In genomic region chr13:112832811-112833210, GRCh38 we compare ENCODE assay signal across 37 cellular contexts.
"Had no signal": no experiment of that assay in that cellular context is flagged by ENCODE, and none has a peak within 500 bp of the region (broad histone marks: within the 10 kb centered on the region; RNA-seq: fewer than 3 reads in every experiment).

No MANE protein-coding gene starts in this region.

- H3K4me1 Mint-ChIP-seq: activated B cell treated with CpG ODN at 0.5 μM for 24 hours; activated CD4-positive, alpha-beta T cell treated with anti-CD3 and anti-CD28 coated beads, Interleukin-2, amount 10 ng/mL, durations not matched to agents 24 days and 14 days; activated naive CD8-positive, alpha-beta T cell treated with anti-CD3 and anti-CD28 coated beads, Interleukin-2, amount 50 U/mL, for 24 hours had no signal

- DNase-seq: activated B cell treated with CpG ODN at 0.5 μM for 24 hours; activated CD4-positive, alpha-beta memory T cell treated with anti-CD3 and anti-CD28 coated beads for 36 hours; activated CD4-positive, alpha-beta T cell treated with anti-CD3 and anti-CD28 coated beads for 4 hours; activated CD4-positive, alpha-beta T cell treated with anti-CD3 and anti-CD28 coated beads, Interleukin-2, amount 10 ng/mL, durations not matched to agents 24 days and 14 days; activated CD4-positive, alpha-beta T cell treated with anti-CD3 and anti-CD28 coated beads, Interleukin-2, amount 50 U/mL, for 1 hour; activated CD4-positive, alpha-beta T cell treated with anti-CD3 and anti-CD28 coated beads, Interleukin-2, amount 50 U/mL, for 4 hours; activated CD4-positive, CD25-positive, alpha-beta regulatory T cell treated with anti-CD3 and anti-CD28 coated beads, Interleukin-2, amount 50 U/mL, for 72 hours; activated CD8-positive, alpha-beta memory T cell treated with anti-CD3 and anti-CD28 coated beads, Interleukin-2, amount 50 U/mL, for 4 hours; activated CD8-positive, alpha-beta T cell treated with anti-CD3 and anti-CD28 coated beads for 36 hours; activated effector memory CD4-positive, alpha-beta T cell treated with anti-CD3 and anti-CD28 coated beads, Interleukin-2, amount 50 U/mL, for 16 hours; activated gamma-delta T cell treated with Interleukin-2 at 50 U/mL for 16 hours; activated naive CD4-positive, alpha-beta T cell; activated naive CD4-positive, alpha-beta T cell treated with anti-CD3 and anti-CD28 coated beads for 36 hours; activated naive CD4-positive, alpha-beta T cell treated with anti-CD3 and anti-CD28 coated beads, Interleukin-2, amount 50 U/mL, for 16 hours; activated naive CD8-positive, alpha-beta T cell treated with anti-CD3 and anti-CD28 coated beads, Interleukin-2, amount 10 ng/mL, durations not matched to agents 7 days and 5 days; activated naive CD8-positive, alpha-beta T cell treated with anti-CD3 and anti-CD28 coated beads, Interleukin-2, amount 50 U/mL, for 24 hours; activated T-cell treated with anti-CD3 and anti-CD28 coated beads for 4 hours; activated T-cell treated with anti-CD3 and anti-CD28 coated beads, Interleukin-2, amount 50 U/mL, for 1 hour; activated T-cell treated with anti-CD3 and anti-CD28 coated beads, Interleukin-2, amount 50 U/mL, for 4 hours; activated T-cell treated with anti-CD3 and anti-CD28 coated beads, Interleukin-2, amount 50 U/mL, for 72 hours; amygdala; anterior cingulate cortex; body of pancreas; brain microvascular endothelial cell; central memory CD4-positive, alpha-beta T cell; T-helper 1 cell; T-helper 2 cell; T-helper 9 cell had no signal

- ATAC-seq: activated CD8-positive, alpha-beta T cell treated with anti-CD3 and anti-CD28 coated beads for 36 hours; activated naive CD8-positive, alpha-beta T cell treated with anti-CD3 and anti-CD28 coated beads, Interleukin-2, amount 50 U/mL, for 24 hours; activated T-cell treated with anti-CD3 and anti-CD28 coated beads, Interleukin-2, amount 50 U/mL, for 4 hours; activated T-cell treated with anti-CD3 and anti-CD28 coated beads, Interleukin-2, amount 50 U/mL, for 72 hours; activated T-helper 17 cell treated with anti-CD3 and anti-CD28 coated beads, Interleukin-2, amount 50 U/mL, for 72 hours; body of pancreas had no signal

- H3K27me3 Mint-ChIP-seq: activated B cell treated with CpG ODN at 0.5 μM for 24 hours; activated CD4-positive, alpha-beta memory T cell treated with anti-CD3 and anti-CD28 coated beads for 36 hours; activated CD4-positive, alpha-beta T cell treated with anti-CD3 and anti-CD28 coated beads, Interleukin-2, amount 10 ng/mL, durations not matched to agents 24 days and 14 days; activated CD8-positive, alpha-beta T cell treated with anti-CD3 and anti-CD28 coated beads for 36 hours; activated naive CD8-positive, alpha-beta T cell; activated naive CD8-positive, alpha-beta T cell treated with anti-CD3 and anti-CD28 coated beads, Interleukin-2, amount 10 ng/mL, durations not matched to agents 7 days and 5 days; activated naive CD8-positive, alpha-beta T cell treated with anti-CD3 and anti-CD28 coated beads, Interleukin-2, amount 50 U/mL, for 24 hours; activated T-helper 17 cell treated with anti-CD3 and anti-CD28 coated beads, Interleukin-2, amount 50 U/mL, for 72 hours had no signal

- H3K4me3 ChIP-seq: ascending aorta, body of pancreas, breast epithelium had no signal

- H3K9me3 Mint-ChIP-seq: activated B cell treated with CpG ODN at 0.5 μM for 24 hours; activated CD4-positive, alpha-beta memory T cell treated with anti-CD3 and anti-CD28 coated beads for 36 hours; activated CD4-positive, alpha-beta T cell treated with anti-CD3 and anti-CD28 coated beads, Interleukin-2, amount 10 ng/mL, durations not matched to agents 24 days and 14 days; activated CD8-positive, alpha-beta T cell treated with anti-CD3 and anti-CD28 coated beads for 36 hours; activated naive CD4-positive, alpha-beta T cell treated with anti-CD3 and anti-CD28 coated beads for 36 hours; activated naive CD8-positive, alpha-beta T cell treated with anti-CD3 and anti-CD28 coated beads, Interleukin-2, amount 10 ng/mL, durations not matched to agents 7 days and 5 days; activated naive CD8-positive, alpha-beta T cell treated with anti-CD3 and anti-CD28 coated beads, Interleukin-2, amount 50 U/mL, for 24 hours; activated T-cell treated with anti-CD3 and anti-CD28 coated beads, Interleukin-2, amount 50 U/mL, for 4 hours; activated T-cell treated with anti-CD3 and anti-CD28 coated beads, Interleukin-2, amount 50 U/mL, for 72 hours; activated T-helper 1 cell treated with anti-CD3 and anti-CD28 coated beads, Interleukin-12 subunit alpha, Interleukin-12 subunit beta, Interleukin-2, Interleukin-4 antibody, amounts not matched to agents 30 ng/mL and 10 ng/mL and 1 ng/mL, durations not matched to agents 14 hours and 24 hours and 36 hours; activated T-helper 17 cell treated with anti-CD3 and anti-CD28 coated beads, Interleukin-2, amount 50 U/mL, for 72 hours; T-helper 1 cell treated with Interleukin-12 subunit alpha and Interleukin-12 subunit beta and Interleukin-4 antibody, amounts not matched to agents 30 μg/mL and 1 μg/mL, for 36 hours; T-helper 2 cell treated with Interferon-gamma antibody and Interleukin-4, amounts not matched to agents 5 μg/mL and 100 μg/mL, for 36 hours had no signal

- H3K27ac Mint-ChIP-seq: activated B cell treated with CpG ODN at 0.5 μM for 24 hours; activated CD4-positive, alpha-beta memory T cell treated with anti-CD3 and anti-CD28 coated beads for 36 hours; activated CD4-positive, alpha-beta T cell treated with anti-CD3 and anti-CD28 coated beads, Interleukin-2, amount 10 ng/mL, durations not matched to agents 24 days and 14 days; activated CD8-positive, alpha-beta T cell treated with anti-CD3 and anti-CD28 coated beads for 36 hours; activated naive CD4-positive, alpha-beta T cell treated with anti-CD3 and anti-CD28 coated beads for 36 hours; activated naive CD8-positive, alpha-beta T cell; activated naive CD8-positive, alpha-beta T cell treated with anti-CD3 and anti-CD28 coated beads, Interleukin-2, amount 10 ng/mL, durations not matched to agents 7 days and 5 days; activated naive CD8-positive, alpha-beta T cell treated with anti-CD3 and anti-CD28 coated beads, Interleukin-2, amount 50 U/mL, for 24 hours; activated T-cell treated with anti-CD3 and anti-CD28 coated beads, Interleukin-2, amount 50 U/mL, for 72 hours; activated T-helper 1 cell treated with anti-CD3 and anti-CD28 coated beads, Interleukin-12 subunit alpha, Interleukin-12 subunit beta, Interleukin-2, Interleukin-4 antibody, amounts not matched to agents 30 ng/mL and 10 ng/mL and 1 ng/mL, durations not matched to agents 14 hours and 24 hours and 36 hours; activated T-helper 17 cell treated with anti-CD3 and anti-CD28 coated beads, Interleukin-2, amount 50 U/mL, for 72 hours; T-helper 1 cell treated with Interleukin-12 subunit alpha and Interleukin-12 subunit beta and Interleukin-4 antibody, amounts not matched to agents 30 μg/mL and 1 μg/mL, for 36 hours; T-helper 2 cell treated with Interferon-gamma antibody and Interleukin-4, amounts not matched to agents 5 μg/mL and 100 μg/mL, for 36 hours had no signal

- H3K4me1 ChIP-seq: ascending aorta, body of pancreas, breast epithelium had no signal

- H3K4me3 Mint-ChIP-seq: activated B cell treated with CpG ODN at 0.5 μM for 24 hours; activated CD4-positive, alpha-beta memory T cell treated with anti-CD3 and anti-CD28 coated beads for 36 hours; activated CD4-positive, alpha-beta T cell treated with anti-CD3 and anti-CD28 coated beads, Interleukin-2, amount 10 ng/mL, durations not matched to agents 24 days and 14 days; activated CD8-positive, alpha-beta T cell treated with anti-CD3 and anti-CD28 coated beads for 36 hours; activated naive CD4-positive, alpha-beta T cell treated with anti-CD3 and anti-CD28 coated beads for 36 hours; activated naive CD8-positive, alpha-beta T cell; activated naive CD8-positive, alpha-beta T cell treated with anti-CD3 and anti-CD28 coated beads, Interleukin-2, amount 10 ng/mL, durations not matched to agents 7 days and 5 days; activated naive CD8-positive, alpha-beta T cell treated with anti-CD3 and anti-CD28 coated beads, Interleukin-2, amount 50 U/mL, for 24 hours; activated T-cell treated with anti-CD3 and anti-CD28 coated beads, Interleukin-2, amount 50 U/mL, for 4 hours; activated T-cell treated with anti-CD3 and anti-CD28 coated beads, Interleukin-2, amount 50 U/mL, for 72 hours; activated T-helper 1 cell treated with anti-CD3 and anti-CD28 coated beads, Interleukin-12 subunit alpha, Interleukin-12 subunit beta, Interleukin-2, Interleukin-4 antibody, amounts not matched to agents 30 ng/mL and 10 ng/mL and 1 ng/mL, durations not matched to agents 14 hours and 24 hours and 36 hours; activated T-helper 17 cell treated with anti-CD3 and anti-CD28 coated beads, Interleukin-2, amount 50 U/mL, for 72 hours; T-helper 1 cell treated with Interleukin-12 subunit alpha and Interleukin-12 subunit beta and Interleukin-4 antibody, amounts not matched to agents 30 μg/mL and 1 μg/mL, for 36 hours; T-helper 2 cell treated with Interferon-gamma antibody and Interleukin-4, amounts not matched to agents 5 μg/mL and 100 μg/mL, for 36 hours had no signal

- H3K27ac ChIP-seq: ascending aorta, body of pancreas, brain microvascular endothelial cell, breast epithelium, VCaP had no signal

- FAIRE-seq: TTC549 had no signal

- H3K27me3 ChIP-seq: ascending aorta, body of pancreas, brain microvascular endothelial cell, breast epithelium had no signal

- H3K36me3 ChIP-seq: brain microvascular endothelial cell, breast epithelium had no signal

- H3K9me3 ChIP-seq: ascending aorta, body of pancreas, breast epithelium had no signal
